8 cellular contexts compared by ENCODE assay signal in the genomic region with DNA sequence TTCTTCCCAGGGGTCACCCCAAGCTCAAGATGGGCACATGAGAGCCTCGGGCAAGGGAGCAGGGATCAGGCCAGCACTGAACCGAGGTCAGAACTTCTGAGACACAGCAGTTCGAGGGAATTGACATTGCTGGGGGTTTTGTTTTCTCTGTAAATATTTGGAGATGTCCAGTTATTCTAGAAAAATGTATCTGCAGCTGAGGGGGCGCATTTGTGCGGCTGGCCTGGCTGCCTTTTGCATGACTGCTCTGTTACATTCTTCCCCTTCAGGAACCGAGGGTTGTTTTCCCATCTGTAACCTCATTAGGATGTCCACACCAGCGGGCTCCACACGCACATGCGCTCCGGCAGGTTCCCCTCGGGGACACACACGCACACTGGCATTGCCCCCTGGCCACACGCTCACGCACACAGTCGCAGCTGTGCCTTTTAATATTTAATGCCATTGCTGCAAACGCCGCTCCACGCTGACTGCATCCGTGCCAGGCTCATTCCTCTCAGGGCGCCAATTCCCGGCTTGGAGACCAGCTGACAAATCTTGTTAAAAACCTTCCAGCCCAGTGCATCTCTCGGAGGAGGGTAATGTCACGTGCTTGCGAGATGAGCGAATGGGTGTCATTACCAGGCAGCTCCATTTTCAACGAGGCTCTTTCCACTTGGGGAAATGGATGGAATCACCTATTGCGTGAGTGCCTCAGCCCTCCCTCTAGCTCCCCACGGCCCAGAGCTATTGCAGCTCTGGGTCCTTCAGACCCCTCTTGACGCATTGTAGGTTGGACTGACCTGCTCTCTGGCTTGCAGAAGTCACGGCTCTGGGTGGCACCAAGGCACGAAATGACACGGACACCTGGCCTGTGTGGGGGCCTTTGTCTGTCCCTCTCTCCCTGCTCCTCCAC. TPM values are rescaled to one million over a fixed set of nuclear protein-coding genes. Genes with fewer than 3 reads are reported as not detected.
DNase-seq lines count a peak whose midpoint lies in the region; TF ChIP-seq lines count a peak whose summit lies in the region.

No MANE protein-coding gene starts in this region.

- peaks cover 39% of the 10 kb centered on the region for H3F3A ChIP-seq in PC-9 (ENCODE audit: insufficient read depth, low read depth)

- CTCF ChIA-PET in PC-9 (lab: Charles Lee) (interaction anchor here (0.5 to 1.1 kb wide), 2 partner anchors 8 to 194 kb away, joined by 3 to 12 read pairs; no protein-coding TSS in a partner anchor), Calu3 (lab: Charles Lee) (interaction anchor here (0.5 to 68.2 kb wide), 14 partner anchors 9 to 614 kb away, joined by 3 to 4142 read pairs (median 4); partner anchors contain the start of genes CCR7, CSF3 and IGFBP4)

- no peaks in the 10 kb centered on the region for H3K79me2 ChIP-seq in PC-9 (ENCODE audit: low read depth)

- no TSS peak for BruUV-seq in PC-9 (replicated peaks; lab: Mats Ljungman, UMichigan)
- BruUV-seq in Calu3 (replicated peaks; lab: Mats Ljungman, UMichigan): no TSS peak

- H4K20me1 ChIP-seq in PC-9 (ENCODE audit: insufficient read depth): no peaks in the 10 kb centered on the region

- peaks cover 20% of the 10 kb centered on the region for H3K4me1 Mint-ChIP-seq in Calu3 (ENCODE audit: low read depth, unreplicated experiment)

- peaks cover 51% of the 10 kb centered on the region for H3K4me1 ChIP-seq in PC-9 (replicated peaks; ENCODE audit: insufficient read depth)
- peaks cover 4% of the 10 kb centered on the region for H3K4me1 ChIP-seq in colonic mucosa
- H3K4me1 ChIP-seq in muscle layer of colon (ENCODE audit: insufficient read depth, low read length): peaks cover 81% of the 10 kb centered on the region

- H3K27me3 ChIP-seq in PC-9 (ENCODE audit: insufficient read depth, low read depth) (no peaks in the 10 kb centered on the region), colonic mucosa (no peaks in the 10 kb centered on the region), muscle layer of colon (ENCODE audit: control insufficient read depth in 1 of 2, insufficient read depth in 2 of 2, low read length in 2 of 2) (no peaks in the 10 kb centered on the region)

- H3K36me3 Mint-ChIP-seq in Calu3 (ENCODE audit: insufficient read depth, unreplicated experiment): peaks cover 4% of the 10 kb centered on the region

- no peaks in the 10 kb centered on the region for H3K9me2 ChIP-seq in PC-9 (ENCODE audit: insufficient read depth)

- H3K4me3 Mint-ChIP-seq in Calu3 (ENCODE audit: low read depth, unreplicated experiment): no peak overlapping the region

- H3K4me3 ChIP-seq in PC-9: no peak overlapping the region
- H3K4me3 ChIP-seq in colonic mucosa: no peak overlapping the region
- no peak overlapping the region for H3K4me3 ChIP-seq in muscle layer of colon (ENCODE audit: low read depth in 1 of 2, low read length in 2 of 2)

- H3K27ac ChIP-seq in PC-9 (peak overlapping the region; percentile 40), colonic mucosa (peak overlapping the region; percentile 77), muscle layer of colon (ENCODE audit: low read depth, low read length) (peak overlapping the region; percentile 89)

- TF ChIP-seq CTCF in PC-9 (conservative IDR thresholded peaks at IDR 0.05) (no peak), colonic mucosa (IDR thresholded peaks at IDR 0.05) (no peak), Calu3 (IDR thresholded peaks at IDR 0.05; ENCODE audit: unreplicated experiment) (no peak)

- H3K27me3 Mint-ChIP-seq in Calu3 (ENCODE audit: unreplicated experiment): peaks cover 60% of the 10 kb centered on the region

- H3K4me2 ChIP-seq in PC-9: peak overlapping the region; percentile 46

- H3K9ac ChIP-seq in colonic mucosa (ENCODE audit: low read depth in 2 of 2, low read length in 2 of 2): peak overlapping the region in 1 of 2 donors; percentile 27
- no peak overlapping the region for H3K9ac ChIP-seq in muscle layer of colon (ENCODE audit: low read length)

- H3K9me3 Mint-ChIP-seq in Calu3 (ENCODE audit: low read depth, unreplicated experiment): no peaks in the 10 kb centered on the region

- H2AFZ ChIP-seq in PC-9: no peak overlapping the region

- POLR2A ChIA-PET in PC-9 (lab: Charles Lee; ENCODE audit: unreplicated experiment): no interaction called here

- no peaks in the 10 kb centered on the region for H3K36me3 ChIP-seq in PC-9 (ENCODE audit: low read depth)
- no peaks in the 10 kb centered on the region for H3K36me3 ChIP-seq in colonic mucosa
- H3K36me3 ChIP-seq in muscle layer of colon (ENCODE audit: insufficient read depth, low read length): no peaks in the 10 kb centered on the region

- H3K27ac Mint-ChIP-seq in Calu3 (ENCODE audit: unreplicated experiment): no peak overlapping the region

- no peaks in the 10 kb centered on the region for H3K9me3 ChIP-seq in PC-9 (ENCODE audit: insufficient read depth, low read depth)
- H3K9me3 ChIP-seq in colonic mucosa: no peaks in the 10 kb centered on the region
- H3K9me3 ChIP-seq in muscle layer of colon (ENCODE audit: low read length): no peaks in the 10 kb centered on the region

- peak; percentile 61 for DNase-seq in DMS153 (lab: John Stamatoyannopoulos, UW)
- no peak for DNase-seq in PC-9
- DNase-seq in colonic mucosa: peak; percentile 27
- no peak for DNase-seq in NCI-H2029 (lab: John Stamatoyannopoulos, UW)
- no peak for DNase-seq in Calu3
- no peak for DNase-seq in SW 1271 (lab: John Stamatoyannopoulos, UW)
- DNase-seq in effector CD4-positive, alpha-beta T cell: no peak

- intact Hi-C loops in PC-9 (cut with micrococcal nuclease; ENCODE audit: unreplicated experiment): no loop called here
- intact Hi-C loops in colonic mucosa (cut with DNase I): no loop called here
- intact Hi-C loops in Calu3 (cut with micrococcal nuclease; ENCODE audit: unreplicated experiment): no loop called here

RNA-seq across cellular contexts. Expression of gene CCR7, which starts 13.2 kb away (rescaled TPM):
- total RNA-seq in PC-9 (2021) (not detected in 2 replicates), colonic mucosa (1 to 10 TPM in 1 of 2 donors, under 1 TPM in 1; 0.72 to 1.9 TPM), Calu3 (2022) (not detected in 2 replicates)

RNA-seq across cellular contexts. Expression of gene TNS4, which starts 50.7 kb away (rescaled TPM):
- total RNA-seq in PC-9 (2021): 17.4 and 23.5 TPM in 2 replicates
- 10 to 100 TPM in 1 of 2 donors, 1 to 10 TPM in 1; 8.8 to 20.4 TPM for total RNA-seq in colonic mucosa
- total RNA-seq in Calu3 (2022): 0.21 and 0.44 TPM in 2 replicates

Comparison
In these comparisons a context has a peak if more than half of its experiments do, and no peak if none do; other contexts are left out.
1. DNase-seq: peak in DMS153 (single experiment) and colonic mucosa (single experiment); none in PC-9 (0 of 2), NCI-H2029 (single experiment), Calu3 (single experiment), SW 1271 (0 of 2) and effector CD4-positive, alpha-beta T cell (single experiment).
2. Peak in every context shown above with its lines, with median percentiles within 50 percentile points of each other: H3K27ac ChIP-seq.